11 cellular contexts compared by ENCODE assay signal in the genomic region with DNA sequence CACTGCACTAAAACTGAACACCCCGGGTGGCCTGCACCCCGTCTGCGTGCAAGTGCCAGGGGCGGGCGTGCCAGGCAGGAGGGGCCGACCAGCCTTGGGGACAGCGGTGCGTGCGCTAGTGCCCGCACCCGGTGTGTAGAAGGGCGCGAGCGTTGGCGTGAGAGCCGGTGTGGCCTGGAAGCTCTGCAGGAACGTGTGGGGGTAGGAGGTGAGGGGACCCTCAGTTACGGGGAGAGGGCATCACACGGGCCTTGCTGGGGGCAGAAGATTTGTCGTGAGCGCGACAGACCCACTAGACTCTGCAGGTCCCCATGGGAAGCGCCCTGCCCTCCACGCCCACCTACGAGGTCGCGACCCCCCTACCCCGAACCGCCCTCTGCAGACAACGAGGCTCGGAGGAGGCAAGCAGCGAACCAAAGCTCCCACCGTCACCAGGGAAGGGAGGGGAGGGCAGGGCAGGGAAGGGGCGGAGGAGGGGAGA.
DNase-seq lines count a peak whose midpoint lies in the region; ATAC-seq, FAIRE-seq and TF ChIP-seq lines count a peak whose summit lies in the region.
"Had no signal": no experiment of that assay in that cellular context is flagged by ENCODE, and none has a peak within 500 bp of the region (broad histone marks: within the 10 kb centered on the region; RNA-seq: fewer than 3 reads in every experiment).

No MANE protein-coding gene starts in this region.

- H3K4me3 Mint-ChIP-seq in CD4-positive, alpha-beta memory T cell, result peak overlapping the region in 6 of 8 donors; percentile 20 to 64 (median 54)
- H3K4me3 Mint-ChIP-seq in endodermal cell, result peak overlapping the region; percentile 43
- H3K4me3 Mint-ChIP-seq in Calu3 (ENCODE audit: low read depth, unreplicated experiment), result no peak overlapping the region

- H2BK120ac ChIP-seq in neuronal stem cell (ENCODE audit: low read depth, low read length), result peak overlapping the region; percentile 31

- H3K36me3 Mint-ChIP-seq in CD4-positive, alpha-beta memory T cell, result no peaks in the 10 kb centered on the region
- H3K36me3 Mint-ChIP-seq in endodermal cell (ENCODE audit: low read depth), result no peaks in the 10 kb centered on the region
- no peaks in the 10 kb centered on the region for H3K36me3 Mint-ChIP-seq in Calu3 (ENCODE audit: insufficient read depth, unreplicated experiment)

- no peak for FAIRE-seq in RCC 7860 (lab: Jason Lieb, UNC)
- FAIRE-seq: GM19239 had no signal

- H2BK5ac ChIP-seq in neuronal stem cell (ENCODE audit: low read length), result peak overlapping the region; percentile 39

- no peaks in the 10 kb centered on the region for H3K36me3 ChIP-seq in CD4-positive, alpha-beta memory T cell (ENCODE audit: insufficient read depth, low read length)
- H3K36me3 ChIP-seq in HUES6 (ENCODE audit: control insufficient read depth, insufficient read depth, low read length) (no peaks in the 10 kb centered on the region), endodermal cell (ENCODE audit: control insufficient read depth, insufficient read depth, low read length) (no peaks in the 10 kb centered on the region), neuronal stem cell (replicated peaks in 1 of 2; ENCODE audit: control insufficient read depth in 2 of 2, insufficient read depth in 2 of 2, low read length in 2 of 2) (peaks cover 0 to 3% of the 10 kb centered on the region in 2 donors)

- peak overlapping the region; percentile 85 for H3K23ac ChIP-seq in neuronal stem cell (ENCODE audit: low read depth, low read length, poor library complexity)

- in situ Hi-C loops in KBM-7 (cut with MboI; ENCODE audit: low pct_unique_long_range_greater_than_20kb, low sequenced_read_pairs), result no loop called here

- no peak overlapping the region for H4K8ac ChIP-seq in neuronal stem cell (ENCODE audit: low read depth, low read length)

- no peak overlapping the region for H4K91ac ChIP-seq in neuronal stem cell (ENCODE audit: low read depth, low read length, poor library complexity)

- peak overlapping the region; percentile 88 for H2AK5ac ChIP-seq in neuronal stem cell (ENCODE audit: low read depth, low read length)

- TF ChIP-seq CTCF in endodermal cell (conservative IDR thresholded peaks at IDR 0.05), result no peak
- TF ChIP-seq CTCF in Calu3 (IDR thresholded peaks at IDR 0.05; ENCODE audit: unreplicated experiment), result no peak

- peaks cover 6% of the 10 kb centered on the region for H3K4me1 ChIP-seq in CD4-positive, alpha-beta memory T cell (ENCODE audit: insufficient read depth, low read length)
- H3K4me1 ChIP-seq in HUES6 (ENCODE audit: control insufficient read depth, insufficient read depth, low read length) (peaks cover 24% of the 10 kb centered on the region), endodermal cell (ENCODE audit: control insufficient read depth, insufficient read depth, low read length) (peaks cover 4% of the 10 kb centered on the region), neuronal stem cell (ENCODE audit: control insufficient read depth in 2 of 2, insufficient read depth in 1 of 2, low read depth in 1 of 2, low read length in 2 of 2) (peaks cover 8 to 15% of the 10 kb centered on the region in 2 donors)

- no peaks in the 10 kb centered on the region for H3K9me3 ChIP-seq in CD4-positive, alpha-beta memory T cell (ENCODE audit: control insufficient read depth in 1 of 2, low read length in 2 of 2)
- no peaks in the 10 kb centered on the region for H3K9me3 ChIP-seq in HUES6 (ENCODE audit: control insufficient read depth, insufficient read depth, low read depth, low read length)
- no peaks in the 10 kb centered on the region for H3K9me3 ChIP-seq in endodermal cell (ENCODE audit: control insufficient read depth, low read length)
- no peaks in the 10 kb centered on the region for H3K9me3 ChIP-seq in neuronal stem cell (replicated peaks in 1 of 2; ENCODE audit: control insufficient read depth in 2 of 2, insufficient read depth in 1 of 2, low read depth in 1 of 2, low read length in 2 of 2)

- no peak overlapping the region for H2AFZ ChIP-seq in neuronal stem cell (ENCODE audit: low read length)

- H3K27ac ChIP-seq in CD4-positive, alpha-beta memory T cell (ENCODE audit: low read depth, low read length), result no peak overlapping the region
- H3K27ac ChIP-seq in HUES6 (ENCODE audit: low read depth, low read length) (no peak overlapping the region), endodermal cell (ENCODE audit: low read depth, low read length) (no peak overlapping the region), neuronal stem cell (replicated peaks; ENCODE audit: low read length) (peak overlapping the region; percentile 59)

- no peak overlapping the region for H3K4ac ChIP-seq in neuronal stem cell (ENCODE audit: low read length)

- H2BK12ac ChIP-seq in neuronal stem cell (ENCODE audit: low read length), result peak overlapping the region; percentile 94

- no peak for ATAC-seq in HG03378 (IDR thresholded peaks at IDR 0.05; ENCODE audit: unreplicated experiment)

- peak overlapping the region; percentile 98 for H3K18ac ChIP-seq in neuronal stem cell (ENCODE audit: low read length)

- no peak overlapping the region for H3K4me3 ChIP-seq in CD4-positive, alpha-beta memory T cell (ENCODE audit: low read length in 2 of 2)
- H3K4me3 ChIP-seq in HUES6 (ENCODE audit: low read depth, low read length) (peak overlapping the region; percentile 56), endodermal cell (ENCODE audit: low read length) (no peak overlapping the region), neuronal stem cell (ENCODE audit: low read length in 2 of 2) (peak overlapping the region in 1 of 2 donors; percentile 69)

- intact Hi-C loops in CD4-positive, alpha-beta memory T cell (cut with micrococcal nuclease), result no loop called here
- intact Hi-C loops in Calu3 (cut with micrococcal nuclease; ENCODE audit: unreplicated experiment), result no loop called here

- no peaks in the 10 kb centered on the region for H3K27me3 Mint-ChIP-seq in CD4-positive, alpha-beta memory T cell
- H3K27me3 Mint-ChIP-seq in endodermal cell (ENCODE audit: insufficient read depth) (peaks cover 4% of the 10 kb centered on the region), Calu3 (ENCODE audit: unreplicated experiment) (peaks cover 59% of the 10 kb centered on the region)

- H3K9ac ChIP-seq in HUES6 (ENCODE audit: low read length), result peak overlapping the region; percentile 64
- no peak overlapping the region for H3K9ac ChIP-seq in endodermal cell (ENCODE audit: extremely low read depth, low read length, poor library complexity, severe bottlenecking)
- peak overlapping the region; percentile 81 for H3K9ac ChIP-seq in neuronal stem cell (ENCODE audit: low read depth, low read length, poor library complexity)

- no peaks in the 10 kb centered on the region for H3K27me3 ChIP-seq in CD4-positive, alpha-beta memory T cell (ENCODE audit: insufficient read depth, low read length)
- H3K27me3 ChIP-seq in HUES6 (ENCODE audit: control insufficient read depth, insufficient read depth, low read length) (peaks cover 16% of the 10 kb centered on the region), endodermal cell (ENCODE audit: control insufficient read depth, insufficient read depth, low read length, poor library complexity, severe bottlenecking) (peaks cover 13% of the 10 kb centered on the region), neuronal stem cell (ENCODE audit: control insufficient read depth in 3 of 3, insufficient read depth in 3 of 3, low read depth in 1 of 3, low read length in 3 of 3) (peaks cover 0 to 61% (median 6%) of the 10 kb centered on the region in 3 experiments)

- WGBS in endodermal cell (ENCODE audit: insufficient coverage in 1 of 2, insufficient read length in 1 of 2), 2 experiments, result 24 to 31% methylated on average over 4 to 27 of the region's 34 CpGs
- WGBS in neuronal stem cell (ENCODE audit: extremely low coverage in 2 of 2, insufficient read length in 2 of 2, insufficient replicate concordance in 1 of 2), 2 donors, result no CpG with 5 or more reads among the region's 34 CpGs

- no TSS peak for BruUV-seq in Calu3 (replicated peaks; lab: Mats Ljungman, UMichigan)

- H2BK15ac ChIP-seq in neuronal stem cell (ENCODE audit: low read length), result peak overlapping the region; percentile 100

- H3K9me3 Mint-ChIP-seq in CD4-positive, alpha-beta memory T cell, result no peaks in the 10 kb centered on the region
- H3K9me3 Mint-ChIP-seq in endodermal cell (peaks cover 3% of the 10 kb centered on the region), Calu3 (ENCODE audit: low read depth, unreplicated experiment) (no peaks in the 10 kb centered on the region)

- DNase-seq in CD4-positive, alpha-beta memory T cell, result peak in 1 of 5 donors; percentile 35
- DNase-seq in endodermal cell (peak; percentile 81), neuronal stem cell (ENCODE audit: low spot score) (peak; percentile 59), Calu3 (no peak), KBM-7 (no peak), RCC 7860 (ENCODE audit: low spot score) (no peak)
- DNase-seq: IMR-90, NCI-H345 had no signal

- no peaks in the 10 kb centered on the region for H3K79me1 ChIP-seq in neuronal stem cell (ENCODE audit: low read depth, low read length)

- H3K4me1 Mint-ChIP-seq in CD4-positive, alpha-beta memory T cell, result peaks cover 0 to 7% (median 2%) of the 10 kb centered on the region in 4 donors
- H3K4me1 Mint-ChIP-seq in endodermal cell (peaks cover 6% of the 10 kb centered on the region), Calu3 (ENCODE audit: low read depth, unreplicated experiment) (no peaks in the 10 kb centered on the region)

- POLR2A ChIA-PET in CD4-positive, alpha-beta memory T cell (lab: Charles Lee; ENCODE audit: partially characterized antibody), result interaction anchor here (0.5 kb wide), 1 partner anchor 156 kb away, joined by 3 read pairs; no protein-coding TSS in a partner anchor

- no peak overlapping the region for H3K14ac ChIP-seq in neuronal stem cell (ENCODE audit: low read length)

- CTCF ChIA-PET in CD4-positive, alpha-beta memory T cell (lab: Charles Lee; ENCODE audit: partially characterized antibody), result interaction anchor here (1.2 kb wide), 1 partner anchor 27 kb away, joined by 3 read pairs; no protein-coding TSS in a partner anchor
- CTCF ChIA-PET in Calu3 (lab: Charles Lee), result no interaction called here

- H3K27ac Mint-ChIP-seq in CD4-positive, alpha-beta memory T cell, result peak overlapping the region in 2 of 7 donors; percentile 42 to 65
- H3K27ac Mint-ChIP-seq in endodermal cell, result peak overlapping the region; percentile 68
- no peak overlapping the region for H3K27ac Mint-ChIP-seq in Calu3 (ENCODE audit: unreplicated experiment)

- peak overlapping the region; percentile 80 for H3K4me2 ChIP-seq in neuronal stem cell (ENCODE audit: insufficient read depth, low read length, poor library complexity, severe bottlenecking)

Comparison
In these comparisons a context has a peak if more than half of its experiments do, and no peak if none do; other contexts are left out.
1. DNase-seq: peak in endodermal cell (single experiment) and neuronal stem cell (single experiment); none in Calu3 (single experiment), KBM-7 (single experiment) and RCC 7860 (single experiment).